ENCODE assay signal across 9 cellular contexts in the genomic region with DNA sequence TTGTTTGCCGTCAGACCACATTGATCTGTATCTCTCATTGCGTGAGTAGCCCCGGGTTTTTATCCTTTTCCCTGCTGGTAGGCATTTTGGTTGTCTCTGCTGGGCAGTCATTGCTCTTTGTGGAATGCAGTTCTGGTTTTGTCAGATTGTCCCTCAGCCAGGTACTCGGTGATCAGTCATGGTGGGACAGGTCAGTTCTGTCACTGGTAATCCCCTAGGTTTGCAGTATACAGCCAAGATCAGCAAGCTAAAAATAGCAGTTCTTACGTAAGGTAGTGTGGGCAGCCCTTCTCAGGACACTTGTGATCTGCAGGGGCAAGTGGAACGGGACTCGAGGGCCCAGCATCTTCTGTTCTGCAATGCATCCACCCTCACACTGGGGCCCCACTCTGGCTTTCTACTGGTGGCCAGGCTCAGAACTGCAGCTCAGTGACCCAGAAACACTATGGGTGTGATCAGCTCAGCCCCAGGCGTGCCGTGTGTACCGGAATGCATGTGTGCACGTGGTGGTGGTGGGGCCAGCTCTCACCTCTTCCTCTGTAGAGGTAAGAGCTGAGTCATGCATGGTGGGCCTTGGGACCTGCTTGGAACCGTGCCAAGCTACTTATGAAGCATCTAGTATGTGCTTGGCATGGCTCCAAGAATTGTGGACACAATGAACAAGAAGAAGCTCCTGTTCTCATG. TPM values are rescaled to one million over a fixed set of nuclear protein-coding genes. Genes with fewer than 3 reads are reported as not detected.
A peak's percentile ranks its signal among the peaks of the same experiment; 100 is the strongest.
DNase-seq lines count a peak whose midpoint lies in the region; ATAC-seq and TF ChIP-seq lines count a peak whose summit lies in the region.
"Had no signal": no experiment of that assay in that cellular context is flagged by ENCODE, and none has a peak within 500 bp of the region (broad histone marks: within the 10 kb centered on the region; RNA-seq: fewer than 3 reads in every experiment).

No MANE protein-coding gene starts in this region.

- intact Hi-C loops in dorsolateral prefrontal cortex (cut with DNase I) (no loop called here), tibial artery (cut with DNase I; ENCODE audit: low total_unique reads) (no loop called here)

- H3K9me3 Mint-ChIP-seq in glutamatergic neuron (ENCODE audit: unreplicated experiment) = peaks cover 6% of the 10 kb centered on the region

- H3K27ac Mint-ChIP-seq in glutamatergic neuron (ENCODE audit: unreplicated experiment) = no peak overlapping the region

- TF ChIP-seq CTCF in dorsolateral prefrontal cortex (IDR thresholded peaks at IDR 0.05 in 54 of 56, conservative IDR thresholded peaks at IDR 0.05 in 2 of 56; ENCODE audit: low read depth in 1 of 56, partially characterized antibody in 56 of 56) = peak in 12 of 56 donors; percentile 9 to 38 (median 28)
- no peak for TF ChIP-seq CTCF in omental fat pad (IDR thresholded peaks at IDR 0.05)
- TF ChIP-seq CTCF in tibial artery (IDR thresholded peaks at IDR 0.05) = no peak
- no peak for TF ChIP-seq CTCF in glutamatergic neuron (IDR thresholded peaks at IDR 0.05; ENCODE audit: partially characterized antibody, unreplicated experiment)

- no peaks in the 10 kb centered on the region for H3K9me3 ChIP-seq in tibial artery

- peaks cover 8% of the 10 kb centered on the region for H3K27me3 Mint-ChIP-seq in glutamatergic neuron (ENCODE audit: unreplicated experiment)

- H3K27ac ChIP-seq in dorsolateral prefrontal cortex (peak overlapping the region in 54 of 59 donors; percentile 1 to 100 (median 64)), tibial artery (peak overlapping the region in 1 of 2 donors; percentile 7)
- H3K27ac ChIP-seq: SK-N-MC had no signal

- no peaks in the 10 kb centered on the region for H3K4me1 Mint-ChIP-seq in glutamatergic neuron (ENCODE audit: low read depth, unreplicated experiment)

- no peak overlapping the region for H3K4me3 Mint-ChIP-seq in glutamatergic neuron (ENCODE audit: unreplicated experiment)

- DNase-seq in ELF-1 (ENCODE audit: low read depth, low spot score) = peak; percentile 24
- DNase-seq in activated CD4-positive, alpha-beta T cell treated with anti-CD3 and anti-CD28 coated beads for 48 hours = peak; percentile 94
- DNase-seq in dorsolateral prefrontal cortex = peak in 1 of 10 donors; percentile 29
- DNase-seq in omental fat pad (ENCODE audit: low spot score) = peak; percentile 21
- DNase-seq in tibial artery = peak; percentile 46 to 67
- no peak for DNase-seq in glutamatergic neuron

- peaks cover 0 to 65% (median 49%) of the 10 kb centered on the region in 4 donors for H3K4me1 ChIP-seq in tibial artery

- ATAC-seq in GM21360 (IDR thresholded peaks at IDR 0.05; ENCODE audit: unreplicated experiment) (peak; percentile 77), HG03575 (IDR thresholded peaks at IDR 0.05; ENCODE audit: extremely low read depth, insufficient number of reproducible peaks, low FRiP score, unreplicated experiment) (peak; percentile 43), omental fat pad (ENCODE audit: low FRiP score) (no peak)

- H3K27me3 ChIP-seq in dorsolateral prefrontal cortex (no peaks in the 10 kb centered on the region), tibial artery (no peaks in the 10 kb centered on the region)

- H3K4me3 ChIP-seq in dorsolateral prefrontal cortex = no peak overlapping the region
- H3K4me3 ChIP-seq in tibial artery = no peak overlapping the region
- H3K4me3 ChIP-seq: SK-N-MC had no signal

- peaks cover 22 to 30% (median 29%) of the 10 kb centered on the region in 3 donors for H3K36me3 ChIP-seq in tibial artery

- no peaks in the 10 kb centered on the region for H3K36me3 Mint-ChIP-seq in glutamatergic neuron (ENCODE audit: unreplicated experiment)

RNA-seq across cellular contexts. Expression of a gene that starts 6.3 kb away (rescaled TPM):
- total RNA-seq in dorsolateral prefrontal cortex = 10 to 100 TPM in 32 of 120 experiments, 1 to 10 TPM in 88; 3.7 to 27.9 (median 8.5) TPM
- 10 to 100 TPM; 10.7 to 55.5 (median 21.5) TPM for total RNA-seq in omental fat pad
- total RNA-seq in glutamatergic neuron (ENCODE audit: unreplicated experiment) = 0.96 TPM

RNA-seq across cellular contexts. Expression of a gene that starts 43.5 kb away (rescaled TPM):
- total RNA-seq in dorsolateral prefrontal cortex = 10 to 100 TPM; 35.8 to 75.4 (median 58.2) TPM
- 100 to 1,000 TPM; 105 to 260 (median 142) TPM for total RNA-seq in omental fat pad
- total RNA-seq in glutamatergic neuron (ENCODE audit: unreplicated experiment) = 66.7 TPM
